In the genomic region with DNA sequence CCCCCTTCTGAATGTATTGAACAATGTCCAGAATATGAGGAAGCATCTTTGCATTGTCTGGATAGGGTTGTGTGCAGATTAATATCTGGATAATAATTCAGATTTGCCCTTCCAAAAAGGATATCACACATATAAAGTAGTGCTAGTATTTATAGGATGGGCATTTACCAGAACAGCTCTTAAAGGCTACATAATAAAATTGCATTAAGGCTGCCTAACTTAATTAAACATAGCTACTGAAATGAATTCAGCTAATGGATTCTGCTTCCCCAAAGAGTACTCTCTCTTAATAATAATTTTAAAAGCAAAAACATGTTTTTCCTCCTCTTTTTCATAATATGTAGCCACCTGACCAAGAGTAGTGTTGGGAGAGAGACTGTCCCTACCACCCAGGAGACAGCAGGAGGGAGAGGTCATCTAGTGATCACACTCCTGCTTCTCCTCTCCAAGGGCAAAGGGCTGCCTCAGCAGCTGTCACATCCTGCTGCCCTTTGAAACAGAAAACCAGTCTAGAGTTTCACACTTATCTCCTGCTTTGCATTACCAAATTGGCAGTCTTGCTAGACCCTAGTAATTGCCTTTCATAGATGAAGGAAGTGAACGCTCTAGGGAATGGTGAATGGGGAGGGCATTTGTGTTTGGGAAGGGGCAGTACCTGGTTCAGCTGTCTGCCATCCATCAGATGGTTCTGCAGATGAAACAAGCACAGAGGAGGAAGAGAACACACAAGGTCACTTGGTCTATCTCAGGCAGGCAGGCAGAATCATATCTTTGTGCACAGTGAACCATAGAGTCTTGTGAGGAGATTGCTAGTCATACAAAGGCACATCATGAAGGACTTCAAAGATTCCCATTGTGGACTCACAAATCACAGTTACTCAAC, we compare ENCODE assay signal across 1 cellular context.
TF ChIP-seq lines count a peak whose summit lies in the region.

No MANE protein-coding gene starts in this region.

TF ChIP-seq in H1, 55 proteins besides CTCF, POLR2A, EP300 and RAD21 (continued from another document):
- TF ChIP-seq POU5F1 (IDR thresholded peaks at IDR 0.05; ENCODE audit: low read depth, low read length) (no peak), GABPA (IDR thresholded peaks at IDR 0.05; ENCODE audit: borderline replicate concordance, insufficient read depth, low read length) (no peak)
